Comparison of ENCODE assay signal across 24 cellular contexts in the genomic region with DNA sequence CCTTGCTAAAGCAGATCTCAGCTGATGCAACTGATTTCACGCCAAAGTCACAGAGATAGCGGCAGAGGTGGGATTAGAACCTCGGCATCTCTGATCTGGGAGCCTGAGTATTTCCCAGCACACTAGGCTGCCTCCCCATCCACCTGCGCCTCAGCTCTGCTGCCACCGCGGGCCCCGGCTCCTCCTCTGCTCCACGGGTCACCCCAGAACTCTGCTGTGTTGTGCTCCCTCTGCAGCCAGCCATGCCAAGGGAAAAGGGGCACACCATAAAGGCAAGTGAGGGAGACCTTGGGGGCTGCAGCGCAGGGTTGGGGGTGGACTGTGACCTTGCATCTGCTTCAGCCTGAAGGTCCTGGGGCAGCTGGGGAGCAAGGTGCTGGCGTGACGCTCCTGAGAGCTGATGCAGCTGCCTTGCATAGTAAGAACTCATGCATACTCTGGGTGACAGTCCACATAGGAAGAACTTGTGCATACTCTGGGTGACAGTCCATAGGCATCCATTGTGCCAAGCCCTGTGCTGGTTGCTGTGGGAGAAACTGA.
A peak's percentile ranks its signal among the peaks of the same experiment; 100 is the strongest.
DNase-seq lines count a peak whose midpoint lies in the region; ATAC-seq lines count a peak whose summit lies in the region.
"Had no signal": no experiment of that assay in that cellular context is flagged by ENCODE, and none has a peak within 500 bp of the region (broad histone marks: within the 10 kb centered on the region; RNA-seq: fewer than 3 reads in every experiment).

No MANE protein-coding gene starts in this region.

- H3K4me1 Mint-ChIP-seq in activated naive CD4-positive, alpha-beta T cell treated with anti-CD3 and anti-CD28 coated beads, Interleukin-2, amount 50 U/mL, for 24 hours = peaks cover 73% of the 10 kb centered on the region
- H3K4me1 Mint-ChIP-seq in T-helper 17 cell = peaks cover 23% of the 10 kb centered on the region
- H3K4me1 Mint-ChIP-seq in activated T-helper 1 cell treated with anti-CD3 and anti-CD28 coated beads, Interleukin-12 subunit alpha, Interleukin-12 subunit beta, Interleukin-2, Interleukin-4 antibody, amounts not matched to agents 30 ng/mL and 10 ng/mL and 1 ng/mL, durations not matched to agents 14 hours and 24 hours and 36 hours (ENCODE audit: low read depth) = no peaks in the 10 kb centered on the region
- H3K4me1 Mint-ChIP-seq: H9 had no signal

- no peaks in the 10 kb centered on the region for H3K27me3 Mint-ChIP-seq in activated naive CD4-positive, alpha-beta T cell treated with anti-CD3 and anti-CD28 coated beads, Interleukin-2, amount 50 U/mL, for 24 hours
- H3K27me3 Mint-ChIP-seq in T-helper 17 cell = no peaks in the 10 kb centered on the region
- peaks cover 82% of the 10 kb centered on the region for H3K27me3 Mint-ChIP-seq in activated T-helper 1 cell treated with anti-CD3 and anti-CD28 coated beads, Interleukin-12 subunit alpha, Interleukin-12 subunit beta, Interleukin-2, Interleukin-4 antibody, amounts not matched to agents 30 ng/mL and 10 ng/mL and 1 ng/mL, durations not matched to agents 14 hours and 24 hours and 36 hours (ENCODE audit: insufficient read depth)

- ATAC-seq in T-helper 17 cell (no peak), HG02885 (IDR thresholded peaks at IDR 0.05; ENCODE audit: poor library complexity, unreplicated experiment) (no peak)

- peak overlapping the region; percentile 39 for H3K27ac ChIP-seq in skeletal muscle tissue (ENCODE audit: low read depth, low read length)
- H3K27ac ChIP-seq: BLaER1 treated with 17β-estradiol and CSF1 and Interleukin-3, amounts not matched to agents 10 nM and 100 nM; HL-60; KMS-11; Peyer's patch; SJCRH30 had no signal

- H3K4me1 ChIP-seq in skeletal muscle tissue (ENCODE audit: control insufficient read depth in 3 of 3, insufficient read depth in 3 of 3, low read length in 3 of 3) = peaks cover 40 to 44% (median 42%) of the 10 kb centered on the region in 3 donors

- peak overlapping the region; percentile 5 for H3K27ac Mint-ChIP-seq in activated naive CD4-positive, alpha-beta T cell treated with anti-CD3 and anti-CD28 coated beads, Interleukin-2, amount 50 U/mL, for 24 hours
- H3K27ac Mint-ChIP-seq in T-helper 17 cell = peak overlapping the region; percentile 37
- H3K27ac Mint-ChIP-seq in activated T-helper 1 cell treated with anti-CD3 and anti-CD28 coated beads, Interleukin-12 subunit alpha, Interleukin-12 subunit beta, Interleukin-2, Interleukin-4 antibody, amounts not matched to agents 30 ng/mL and 10 ng/mL and 1 ng/mL, durations not matched to agents 14 hours and 24 hours and 36 hours = no peak overlapping the region
- H3K27ac Mint-ChIP-seq: HFFc6 had no signal

- H3K9me3 ChIP-seq in T-helper 17 cell (ENCODE audit: control insufficient read depth, low read length, poor library complexity, severe bottlenecking) (no peaks in the 10 kb centered on the region), skeletal muscle tissue (ENCODE audit: control insufficient read depth in 3 of 3, low read length in 3 of 3) (no peaks in the 10 kb centered on the region)
- H3K9me3 ChIP-seq: BLaER1 treated with 17β-estradiol and CSF1 and Interleukin-3, amounts not matched to agents 10 nM and 100 nM; Peyer's patch; SJCRH30 had no signal

- peaks cover 5% of the 10 kb centered on the region for H3K36me3 Mint-ChIP-seq in activated naive CD4-positive, alpha-beta T cell treated with anti-CD3 and anti-CD28 coated beads, Interleukin-2, amount 50 U/mL, for 24 hours
- peaks cover 8% of the 10 kb centered on the region for H3K36me3 Mint-ChIP-seq in T-helper 17 cell (ENCODE audit: low read depth)
- H3K36me3 Mint-ChIP-seq in activated T-helper 1 cell treated with anti-CD3 and anti-CD28 coated beads, Interleukin-12 subunit alpha, Interleukin-12 subunit beta, Interleukin-2, Interleukin-4 antibody, amounts not matched to agents 30 ng/mL and 10 ng/mL and 1 ng/mL, durations not matched to agents 14 hours and 24 hours and 36 hours (ENCODE audit: low read depth) = no peaks in the 10 kb centered on the region

- H3K27me3 ChIP-seq in skeletal muscle tissue (ENCODE audit: control insufficient read depth in 3 of 3, insufficient read depth in 3 of 3, low read length in 3 of 3) = no peaks in the 10 kb centered on the region
- H3K27me3 ChIP-seq: Peyer's patch, SJCRH30 had no signal

- no peak for DNase-seq in activated naive CD4-positive, alpha-beta T cell treated with anti-CD3 and anti-CD28 coated beads, Interleukin-2, amount 50 U/mL, for 16 hours
- DNase-seq in T-helper 17 cell = no peak
- peak; percentile 50 for DNase-seq in islet precursor cell
- DNase-seq in activated T-helper 1 cell treated with anti-CD3 and anti-CD28 coated beads, Interleukin-12 subunit alpha, Interleukin-12 subunit beta, Interleukin-2, Interleukin-4 antibody, amounts not matched to agents 30 ng/mL and 10 ng/mL and 1 ng/mL, durations not matched to agents 14 hours and 24 hours and 36 hours (ENCODE audit: low spot score) = no peak
- no peak for DNase-seq in HuH-7.5 (ENCODE audit: low spot score)
- DNase-seq: 8988T, EL, GF-D8, H9, HFFc6, NCI-H1105, NCI-H146, NCI-H2029, NCI-H226, NCI-H510A treated with DMSO at 0.1 percent for 48 hours, NCI-H748 treated with DMSO at 0.1 percent for 48 hours, Peyer's patch, SJCRH30 had no signal

- no peak overlapping the region for H3K4me3 Mint-ChIP-seq in activated naive CD4-positive, alpha-beta T cell treated with anti-CD3 and anti-CD28 coated beads, Interleukin-2, amount 50 U/mL, for 24 hours
- no peak overlapping the region for H3K4me3 Mint-ChIP-seq in T-helper 17 cell
- no peak overlapping the region for H3K4me3 Mint-ChIP-seq in activated T-helper 1 cell treated with anti-CD3 and anti-CD28 coated beads, Interleukin-12 subunit alpha, Interleukin-12 subunit beta, Interleukin-2, Interleukin-4 antibody, amounts not matched to agents 30 ng/mL and 10 ng/mL and 1 ng/mL, durations not matched to agents 14 hours and 24 hours and 36 hours
- H3K4me3 Mint-ChIP-seq: H9, HFFc6 had no signal

- H3K9ac ChIP-seq in skeletal muscle tissue (ENCODE audit: low read depth in 1 of 3, low read length in 3 of 3) = no peak overlapping the region
- H3K9ac ChIP-seq: BLaER1 treated with 17β-estradiol and CSF1 and Interleukin-3, amounts not matched to agents 10 nM and 100 nM; KMS-11 had no signal

- no peaks in the 10 kb centered on the region for H3K9me3 Mint-ChIP-seq in activated naive CD4-positive, alpha-beta T cell treated with anti-CD3 and anti-CD28 coated beads, Interleukin-2, amount 50 U/mL, for 24 hours
- no peaks in the 10 kb centered on the region for H3K9me3 Mint-ChIP-seq in activated T-helper 1 cell treated with anti-CD3 and anti-CD28 coated beads, Interleukin-12 subunit alpha, Interleukin-12 subunit beta, Interleukin-2, Interleukin-4 antibody, amounts not matched to agents 30 ng/mL and 10 ng/mL and 1 ng/mL, durations not matched to agents 14 hours and 24 hours and 36 hours
- H3K9me3 Mint-ChIP-seq: H9, HFFc6 had no signal

- no peak overlapping the region for H3K4me3 ChIP-seq in skeletal muscle tissue (ENCODE audit: low read length in 3 of 3)
- H3K4me3 ChIP-seq: BLaER1 treated with 17β-estradiol and CSF1 and Interleukin-3, amounts not matched to agents 10 nM and 100 nM; Peyer's patch; SJCRH30 had no signal

- H3K36me3 ChIP-seq in skeletal muscle tissue (ENCODE audit: control insufficient read depth in 3 of 3, insufficient read depth in 3 of 3, low read length in 3 of 3) = no peaks in the 10 kb centered on the region
- H3K36me3 ChIP-seq: BLaER1 treated with 17β-estradiol and CSF1 and Interleukin-3, amounts not matched to agents 10 nM and 100 nM; Peyer's patch had no signal

- intact Hi-C loops in activated T-helper 1 cell treated with anti-CD3 and anti-CD28 coated beads, Interleukin-12 subunit alpha, Interleukin-12 subunit beta, Interleukin-2, Interleukin-4 antibody, amounts not matched to agents 30 ng/mL and 10 ng/mL and 1 ng/mL, durations not matched to agents 14 hours and 24 hours and 36 hours (cut with micrococcal nuclease) = no loop called here
